ENCODE assay signal across 8 cellular contexts in the genomic region with DNA sequence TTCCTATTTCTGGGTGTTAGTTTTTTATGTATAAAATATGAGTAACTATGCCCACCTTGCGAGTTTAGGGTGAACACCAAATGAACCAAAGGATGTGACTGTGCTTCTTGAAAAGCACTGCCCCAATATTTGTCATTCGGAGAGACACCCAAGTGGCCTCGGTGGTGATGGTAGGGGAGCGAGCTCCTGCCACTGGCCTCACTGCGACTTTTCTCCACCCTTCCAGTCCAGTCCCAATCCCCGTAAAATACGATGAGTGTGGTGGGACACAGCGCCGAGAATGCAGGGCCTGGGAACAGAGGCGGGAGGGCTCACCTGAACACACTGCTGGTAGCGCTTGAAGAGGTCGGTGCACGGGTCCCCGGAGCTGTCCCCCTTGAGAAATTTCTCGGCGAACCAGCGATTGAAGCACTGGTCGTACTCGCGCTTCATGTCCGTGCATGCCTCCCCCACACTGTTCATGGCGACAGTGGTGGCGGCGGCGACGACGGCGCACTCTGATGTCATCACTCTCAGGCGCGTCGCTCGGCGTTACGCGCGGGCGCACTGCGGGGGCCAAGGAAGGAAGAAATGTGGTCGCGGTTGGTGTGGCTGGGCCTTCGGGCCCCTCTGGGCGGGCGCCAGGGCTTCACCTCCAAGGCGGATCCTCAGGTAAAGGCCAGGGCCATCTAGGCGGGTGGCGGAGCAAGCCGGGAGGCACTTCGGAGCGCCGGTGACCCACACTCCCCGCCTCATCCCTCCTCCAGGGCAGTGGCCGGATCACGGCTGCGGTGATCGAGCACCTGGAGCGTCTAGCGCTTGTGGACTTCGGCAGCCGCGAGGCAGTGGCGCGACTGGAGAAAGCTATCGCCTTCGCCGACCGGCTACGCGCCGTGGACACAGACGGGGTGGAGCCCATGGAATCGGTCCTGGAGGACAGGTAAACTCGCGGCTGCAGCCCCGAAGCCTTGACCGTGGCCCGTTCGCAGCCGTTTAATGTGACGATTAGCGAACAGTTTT. TPM values are rescaled to one million over a fixed set of nuclear protein-coding genes. Genes with fewer than 3 reads are reported as not detected.
DNase-seq lines count a peak whose midpoint lies in the region; ATAC-seq and TF ChIP-seq lines count a peak whose summit lies in the region.

A gene with protein sequence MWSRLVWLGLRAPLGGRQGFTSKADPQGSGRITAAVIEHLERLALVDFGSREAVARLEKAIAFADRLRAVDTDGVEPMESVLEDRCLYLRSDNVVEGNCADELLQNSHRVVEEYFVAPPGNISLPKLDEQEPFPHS (plus strand): TSS at position 534 of the 999 bp plus-strand sequence. CDS start 37 bp downstream, at position 571.
A gene (minus strand): TSS at position 474 of the 999 bp plus-strand sequence. CDS start 12 bp downstream, at position 462.

- no peaks in the 10 kb centered on the region for H3K27me3 Mint-ChIP-seq in WTC11 (ENCODE audit: low read depth)

- H3K4me3 ChIP-seq in mammary epithelial cell (replicated peaks in 1 of 3; ENCODE audit: insufficient read depth in 1 of 3, low read depth in 2 of 3, low read length in 3 of 3) (peak within 1 kb of the TSS; percentile 70 to 97 (median 94)), spleen (peak within 1 kb of the TSS; percentile 83 to 100 (median 96))

- H3K27ac ChIP-seq in mammary epithelial cell (ENCODE audit: insufficient read depth, low read depth, low read length) (peak within 1 kb of the TSS; percentile 82), spleen (peak within 1 kb of the TSS; percentile 88 to 95 (median 92))

- ATAC-seq in GM18868 (IDR thresholded peaks at IDR 0.05; ENCODE audit: unreplicated experiment) (peak; percentile 85), HG03097 (IDR thresholded peaks at IDR 0.05; ENCODE audit: low FRiP score, unreplicated experiment) (peak; percentile 80), WTC11 (peak; percentile 85)

- peaks cover 18% of the 10 kb centered on the region for H3K4me1 Mint-ChIP-seq in WTC11

- CTCF ChIA-PET in WTC11 (lab: Charles Lee): interaction anchor here (0.8 to 1.3 kb wide), 3 partner anchors 11 to 89 kb away, joined by 4 read pairs; no protein-coding TSS in a partner anchor
- CTCF ChIA-PET in mammary epithelial cell (lab: Charles Lee; ENCODE audit: low non-redundant PET): no interaction called here

- dilution Hi-C loops in mammary epithelial cell (cut with HindIII; ENCODE audit: low sequenced_read_pairs): no loop called here

- no peaks in the 10 kb centered on the region for H3K9me3 Mint-ChIP-seq in WTC11

- in situ Hi-C loops in ACHN (cut with HindIII; ENCODE audit: low pct_ligation_motif_present, low pct_unique_long_range_greater_than_20kb, low sequenced_read_pairs) (loop anchor here (25.0 kb wide), 1 partner anchor 109 kb away; a partner anchor contains a TSS), mammary epithelial cell (cut with MboI; ENCODE audit: low sequenced_read_pairs in 2 of 2) (no loop called here)

- peak within 1 kb of the TSS; percentile 89 for H3K9ac ChIP-seq in mammary epithelial cell (ENCODE audit: insufficient read depth, low read length)

- H3K9me3 ChIP-seq in mammary epithelial cell (replicated peaks; ENCODE audit: insufficient read depth, low read length) (no peaks in the 10 kb centered on the region), spleen (no peaks in the 10 kb centered on the region)

- H3K36me3 ChIP-seq in mammary epithelial cell (ENCODE audit: insufficient read depth, low read length) (peaks cover 9% of the 10 kb centered on the region), spleen (peaks cover 3 to 60% (median 34%) of the 10 kb centered on the region in 6 donors)

- BruUV-seq in mammary epithelial cell (replicated peaks; lab: Mats Ljungman, UMichigan): TSS peak; percentile 71

- H3K27me3 ChIP-seq in mammary epithelial cell (ENCODE audit: insufficient read depth, low read length) (no peaks in the 10 kb centered on the region), spleen (replicated peaks in 1 of 7) (no peaks in the 10 kb centered on the region)

- intact Hi-C loops in mammary epithelial cell (cut with micrococcal nuclease): no loop called here
- intact Hi-C loops in spleen (cut with DNase I; ENCODE audit: low total_unique reads): no loop called here

- DNase-seq in ACHN (peak; percentile 89), NCI-H2171 treated with DMSO at 0.1 percent for 48 hours (lab: John Stamatoyannopoulos, UW) (peak; percentile 82), WTC11 (ENCODE audit: low spot score) (peak; percentile 89), mammary epithelial cell (peak; percentile 84), inferior parietal cortex (ENCODE audit: extremely low spot score) (peak; percentile 93), spleen (peak; percentile 96)

- peaks cover 20% of the 10 kb centered on the region for H3K4me1 ChIP-seq in mammary epithelial cell (ENCODE audit: insufficient read depth, low read length)
- peaks cover 27 to 72% (median 42%) of the 10 kb centered on the region in 6 donors for H3K4me1 ChIP-seq in spleen

- H3K79me2 ChIP-seq in mammary epithelial cell (ENCODE audit: insufficient read depth, low read length): peaks cover 87% of the 10 kb centered on the region

- peak in 2 of 3 donors; percentile 52 to 73 for TF ChIP-seq POLR2A in spleen (IDR thresholded peaks at IDR 0.05)

- no peak for TF ChIP-seq CTCF in WTC11 (IDR thresholded peaks at IDR 0.05)
- no peak for TF ChIP-seq CTCF in mammary epithelial cell (conservative IDR thresholded peaks at IDR 0.05 in 1 of 2, IDR thresholded peaks at IDR 0.05 in 1 of 2; ENCODE audit: extremely low read depth in 1 of 2, insufficient read depth in 1 of 2, low read depth in 1 of 2, low read length in 2 of 2)
- peak in 2 of 11 experiments; percentile 26 to 30 for TF ChIP-seq CTCF in spleen (IDR thresholded peaks at IDR 0.05 in 8 of 11, conservative IDR thresholded peaks at IDR 0.05 in 3 of 11)

- peak within 1 kb of the TSS; percentile 99 for H3K4me3 Mint-ChIP-seq in WTC11

- peak within 1 kb of the TSS; percentile 83 for H3K4me2 ChIP-seq in mammary epithelial cell (ENCODE audit: insufficient read depth, low read depth, low read length)

- WGBS in mammary epithelial cell (ENCODE audit: low coverage, missing lambda C conversion rate): 2% methylated on average over 34 of the region's 80 CpGs
- 0 to 1% (median 1%) methylated on average over 57 to 80 of the region's 80 CpGs for WGBS in spleen, 5 donors

- H3K27ac Mint-ChIP-seq in WTC11: peak within 1 kb of the TSS; percentile 99

- no peaks in the 10 kb centered on the region for H4K20me1 ChIP-seq in mammary epithelial cell (ENCODE audit: insufficient read depth, low read length)

- POLR2A ChIA-PET in WTC11 (lab: Charles Lee): interaction anchor here (0.6 kb wide), 2 partner anchors 9 to 57 kb away, joined by 3 to 4 read pairs; a partner anchor contains a TSS

- peaks cover 51% of the 10 kb centered on the region for H3K36me3 Mint-ChIP-seq in WTC11

- peak within 1 kb of the TSS; percentile 98 for H2AFZ ChIP-seq in mammary epithelial cell (ENCODE audit: low read depth, low read length)

TF ChIP-seq in WTC11, 78 proteins besides CTCF, POLR2A, EP300 and RAD21 (continues in another document):
- TF ChIP-seq ZNF232 (CRISPR knock-in tag; IDR thresholded peaks at IDR 0.05) (no peak), TEAD1 (CRISPR knock-in tag; IDR thresholded peaks at IDR 0.05) (peak; percentile 96)
- TF ChIP-seq, protein P1, sequence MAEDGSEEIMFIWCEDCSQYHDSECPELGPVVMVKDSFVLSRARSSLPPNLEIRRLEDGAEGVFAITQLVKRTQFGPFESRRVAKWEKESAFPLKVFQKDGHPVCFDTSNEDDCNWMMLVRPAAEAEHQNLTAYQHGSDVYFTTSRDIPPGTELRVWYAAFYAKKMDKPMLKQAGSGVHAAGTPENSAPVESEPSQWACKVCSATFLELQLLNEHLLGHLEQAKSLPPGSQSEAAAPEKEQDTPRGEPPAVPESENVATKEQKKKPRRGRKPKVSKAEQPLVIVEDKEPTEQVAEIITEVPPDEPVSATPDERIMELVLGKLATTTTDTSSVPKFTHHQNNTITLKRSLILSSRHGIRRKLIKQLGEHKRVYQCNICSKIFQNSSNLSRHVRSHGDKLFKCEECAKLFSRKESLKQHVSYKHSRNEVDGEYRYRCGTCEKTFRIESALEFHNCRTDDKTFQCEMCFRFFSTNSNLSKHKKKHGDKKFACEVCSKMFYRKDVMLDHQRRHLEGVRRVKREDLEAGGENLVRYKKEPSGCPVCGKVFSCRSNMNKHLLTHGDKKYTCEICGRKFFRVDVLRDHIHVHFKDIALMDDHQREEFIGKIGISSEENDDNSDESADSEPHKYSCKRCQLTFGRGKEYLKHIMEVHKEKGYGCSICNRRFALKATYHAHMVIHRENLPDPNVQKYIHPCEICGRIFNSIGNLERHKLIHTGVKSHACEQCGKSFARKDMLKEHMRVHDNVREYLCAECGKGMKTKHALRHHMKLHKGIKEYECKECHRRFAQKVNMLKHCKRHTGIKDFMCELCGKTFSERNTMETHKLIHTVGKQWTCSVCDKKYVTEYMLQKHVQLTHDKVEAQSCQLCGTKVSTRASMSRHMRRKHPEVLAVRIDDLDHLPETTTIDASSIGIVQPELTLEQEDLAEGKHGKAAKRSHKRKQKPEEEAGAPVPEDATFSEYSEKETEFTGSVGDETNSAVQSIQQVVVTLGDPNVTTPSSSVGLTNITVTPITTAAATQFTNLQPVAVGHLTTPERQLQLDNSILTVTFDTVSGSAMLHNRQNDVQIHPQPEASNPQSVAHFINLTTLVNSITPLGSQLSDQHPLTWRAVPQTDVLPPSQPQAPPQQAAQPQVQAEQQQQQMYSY (CRISPR knock-in tag; IDR thresholded peaks at IDR 0.05): no peak
- TF ChIP-seq, protein P2, sequence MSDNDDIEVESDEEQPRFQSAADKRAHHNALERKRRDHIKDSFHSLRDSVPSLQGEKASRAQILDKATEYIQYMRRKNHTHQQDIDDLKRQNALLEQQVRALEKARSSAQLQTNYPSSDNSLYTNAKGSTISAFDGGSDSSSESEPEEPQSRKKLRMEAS (CRISPR knock-in tag; IDR thresholded peaks at IDR 0.05): peak; percentile 99

RNA-seq across cellular contexts. Expression of the first gene that starts in this region (rescaled TPM):
- total RNA-seq in WTC11 (2021): 29.8 to 36.9 TPM (median 33.9 TPM) in 3 replicates
- total RNA-seq in mammary epithelial cell: 10 to 100 TPM; 19.5 to 32.9 TPM
- polyA plus RNA-seq in mammary epithelial cell: 13.2 TPM
- polyA minus RNA-seq in mammary epithelial cell: 32.4 TPM
- total RNA-seq in spleen: 10 to 100 TPM; 16.1 to 26.0 (median 23.3) TPM
- 10 to 100 TPM in 1 of 3 donors, 1 to 10 TPM in 2; 7.0 to 12.4 (median 8.9) TPM for polyA plus RNA-seq in spleen

RNA-seq across cellular contexts. Expression of the second gene that starts in this region (rescaled TPM):
- total RNA-seq in WTC11 (2021): 59.5 to 75.3 TPM (median 60.4 TPM) in 3 replicates
- 10 to 100 TPM; 27.8 to 41.6 TPM for total RNA-seq in mammary epithelial cell
- 42.7 TPM for polyA plus RNA-seq in mammary epithelial cell
- 24.9 TPM for polyA minus RNA-seq in mammary epithelial cell
- 10 to 100 TPM; 10.2 to 15.9 (median 12.9) TPM for total RNA-seq in spleen
- 10 to 100 TPM; 31.0 to 35.9 (median 34.1) TPM for polyA plus RNA-seq in spleen

Comparison
In these comparisons a context has a peak if more than half of its experiments do, and no peak if none do; other contexts are left out.
1. Peak in every context shown above with its lines: DNase-seq, ATAC-seq, H3K4me3 ChIP-seq and H3K27ac ChIP-seq.